Comparison of ENCODE assay signal across 8 cellular contexts in genomic region chr1:86018311-86018923, GRCh38.
DNase-seq lines count a peak whose midpoint lies in the region; ATAC-seq and TF ChIP-seq lines count a peak whose summit lies in the region.

No MANE protein-coding gene starts in this region.

- intact Hi-C loops in CD4-positive, alpha-beta T cell (cut with DNase I, micrococcal nuclease) = loop anchor here (5.0 kb wide), 2 partner anchors 711 to 1071 kb away; no protein-coding TSS in a partner anchor

- no peaks in the 10 kb centered on the region for H3K9me3 Mint-ChIP-seq in CD4-positive, alpha-beta T cell
- no peaks in the 10 kb centered on the region for H3K9me3 Mint-ChIP-seq in neural crest cell

- DNase-seq in CD4-positive, alpha-beta T cell = no peak
- DNase-seq in NT2/D1 (ENCODE audit: low read depth, low spot score) = peak; percentile 22
- DNase-seq in dermis microvascular lymphatic vessel endothelial cell (ENCODE audit: low read depth in 2 of 2) = peak; percentile 4 to 24
- peak; percentile 31 for DNase-seq in neural crest cell (ENCODE audit: low read depth, low spot score)
- no peak for DNase-seq in effector CD8-positive, alpha-beta T cell (lab: John Stamatoyannopoulos, UW)
- no peak for DNase-seq in stimulated activated CD4-positive, alpha-beta T cell treated with anti-CD3 and anti-CD28 coated beads, Interleukin-12 subunit alpha, Interleukin-12 subunit beta, amount 100 ng/mL, for 4 hours

- no peak overlapping the region for H3K27ac Mint-ChIP-seq in CD4-positive, alpha-beta T cell
- no peak overlapping the region for H3K27ac Mint-ChIP-seq in neural crest cell (ENCODE audit: unreplicated experiment)

- H3K4me3 Mint-ChIP-seq in CD4-positive, alpha-beta T cell = no peak overlapping the region
- H3K4me3 Mint-ChIP-seq in neural crest cell = no peak overlapping the region

- H3K27me3 Mint-ChIP-seq in CD4-positive, alpha-beta T cell = no peaks in the 10 kb centered on the region
- H3K27me3 Mint-ChIP-seq in neural crest cell (ENCODE audit: low read depth) = no peaks in the 10 kb centered on the region

- no peak overlapping the region for H3K4me3 ChIP-seq in NT2/D1 (ENCODE audit: insufficient read length, low read depth)

- no peaks in the 10 kb centered on the region for H3K27me3 ChIP-seq in CD4-positive, alpha-beta T cell (ENCODE audit: control insufficient read depth, insufficient read depth, low read length)
- no peaks in the 10 kb centered on the region for H3K27me3 ChIP-seq in NT2/D1 (ENCODE audit: insufficient read depth, insufficient read length)

- no peaks in the 10 kb centered on the region for H3K4me1 Mint-ChIP-seq in CD4-positive, alpha-beta T cell (ENCODE audit: low read depth)
- H3K4me1 Mint-ChIP-seq in neural crest cell = no peaks in the 10 kb centered on the region

- CTCF ChIA-PET in CD4-positive, alpha-beta T cell (lab: Charles Lee) = no interaction called here

- no peak overlapping the region for H3K9ac ChIP-seq in NT2/D1 (ENCODE audit: insufficient read length, low read depth)

- TF ChIP-seq CTCF in CD4-positive, alpha-beta T cell (IDR thresholded peaks at IDR 0.05) = peak; percentile 66
- peak; percentile 87 for TF ChIP-seq CTCF in neural crest cell (conservative IDR thresholded peaks at IDR 0.05)

- POLR2A ChIA-PET in CD4-positive, alpha-beta T cell (lab: Charles Lee) = no interaction called here

- H3K36me3 Mint-ChIP-seq in CD4-positive, alpha-beta T cell (ENCODE audit: low read depth) = no peaks in the 10 kb centered on the region
- no peaks in the 10 kb centered on the region for H3K36me3 Mint-ChIP-seq in neural crest cell (ENCODE audit: low read depth)

- H3K27ac ChIP-seq in CD4-positive, alpha-beta T cell (ENCODE audit: low read depth, low read length) = no peak overlapping the region

- H3K9me3 ChIP-seq in CD4-positive, alpha-beta T cell (ENCODE audit: control insufficient read depth, low read length) = no peaks in the 10 kb centered on the region
- H3K9me3 ChIP-seq in NT2/D1 (ENCODE audit: insufficient read depth, low read length) = no peaks in the 10 kb centered on the region

- ATAC-seq in CD4-positive, alpha-beta T cell (ENCODE audit: poor library complexity) = no peak
- ATAC-seq in GM18498 (IDR thresholded peaks at IDR 0.05; ENCODE audit: unreplicated experiment) = peak; percentile 59
- peak; percentile 80 for ATAC-seq in HG03097 (IDR thresholded peaks at IDR 0.05; ENCODE audit: low FRiP score, unreplicated experiment)

- no peaks in the 10 kb centered on the region for H3K36me3 ChIP-seq in NT2/D1 (ENCODE audit: insufficient read depth, insufficient read length, low read length)

- H3K4me1 ChIP-seq in NT2/D1 (ENCODE audit: insufficient read depth, insufficient read length) = no peaks in the 10 kb centered on the region

Comparison
In these comparisons a context has a peak if more than half of its experiments do, and no peak if none do; other contexts are left out.
1. DNase-seq: peak in NT2/D1 (single experiment), dermis microvascular lymphatic vessel endothelial cell (2 of 2) and neural crest cell (single experiment); none in CD4-positive, alpha-beta T cell (0 of 10), effector CD8-positive, alpha-beta T cell (single experiment) and stimulated activated CD4-positive, alpha-beta T cell treated with anti-CD3 and anti-CD28 coated beads, Interleukin-12 subunit alpha, Interleukin-12 subunit beta, amount 100 ng/mL, for 4 hours (single experiment).